ENCODE assay signal across 13 cellular contexts in the genomic region with DNA sequence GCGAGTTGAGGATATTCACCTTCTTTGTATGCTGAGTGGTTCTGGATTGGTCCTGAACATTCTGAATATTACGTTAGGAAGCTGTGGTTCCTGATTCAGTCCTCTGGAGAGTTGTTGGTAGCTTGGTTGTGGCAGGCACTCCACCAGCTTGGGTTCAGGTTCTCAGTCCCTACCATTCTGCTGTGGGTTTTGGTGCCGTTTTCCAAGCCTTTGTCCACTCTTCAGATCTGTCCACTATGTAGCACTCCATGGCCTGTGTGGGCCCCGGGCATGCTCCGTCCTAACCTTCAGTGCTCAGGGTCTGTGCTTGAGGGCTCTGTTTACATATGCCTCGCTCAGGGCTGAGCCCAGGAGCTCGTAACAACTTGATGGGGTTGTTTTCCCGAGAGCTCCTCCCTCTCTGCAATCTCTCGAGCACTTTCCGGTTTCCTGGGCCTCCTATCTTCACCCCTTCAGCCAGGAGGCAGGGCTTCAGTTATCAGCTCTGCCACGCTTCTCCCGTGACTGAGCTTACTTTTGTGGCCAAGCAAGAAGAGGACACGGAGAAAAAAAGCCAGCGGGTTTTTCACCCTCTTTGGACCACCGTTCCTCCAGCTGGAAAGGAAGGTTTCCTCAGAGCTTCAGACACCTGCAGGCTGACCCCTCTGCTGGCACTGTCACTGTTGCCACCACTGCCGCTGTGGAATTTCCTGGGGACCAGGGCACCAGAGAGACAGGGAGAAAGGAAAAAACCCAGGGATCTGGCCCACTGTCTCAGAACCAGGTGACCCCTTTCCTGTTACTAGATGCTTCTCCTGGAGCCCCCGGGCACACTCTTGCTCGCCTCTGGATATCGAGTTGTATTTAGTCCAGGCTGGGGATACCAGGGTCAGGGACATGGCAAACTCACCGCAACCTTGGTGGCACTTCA. TPM values are rescaled to one million over a fixed set of nuclear protein-coding genes. Genes with fewer than 3 reads are reported as not detected.
DNase-seq lines count a peak whose midpoint lies in the region; ATAC-seq and TF ChIP-seq lines count a peak whose summit lies in the region.
"Had no signal": no experiment of that assay in that cellular context is flagged by ENCODE, and none has a peak within 500 bp of the region (broad histone marks: within the 10 kb centered on the region; RNA-seq: fewer than 3 reads in every experiment).

No MANE protein-coding gene starts in this region.

- H3K27ac ChIP-seq in heart right ventricle, result no peak overlapping the region
- peak overlapping the region; percentile 78 for H3K27ac ChIP-seq in neutrophil
- H3K27ac ChIP-seq in A673 (ENCODE audit: low read depth, low read length, poor library complexity, severe bottlenecking), result no peak overlapping the region

- H3K36me3 ChIP-seq in heart right ventricle (peaks cover 0 to 8% (median 0%) of the 10 kb centered on the region in 9 donors), neutrophil (peaks cover 47% of the 10 kb centered on the region), A673 (ENCODE audit: insufficient read depth, low read length, poor library complexity, severe bottlenecking) (no peaks in the 10 kb centered on the region), MG63 (no peaks in the 10 kb centered on the region)
- H3K36me3 ChIP-seq: ovary had no signal

- H3K4me3 ChIP-seq in heart right ventricle (no peak overlapping the region), neutrophil (ENCODE audit: low read depth in 1 of 2, low read length in 1 of 2) (peak overlapping the region in 1 of 2 experiments; percentile 29), A673 (ENCODE audit: low read depth, low read length, poor library complexity, severe bottlenecking) (no peak overlapping the region), MG63 (no peak overlapping the region)
- H3K4me3 ChIP-seq: ovary had no signal

- intact Hi-C loops in heart right ventricle (cut with DNase I) (no loop called here), A673 (cut with micrococcal nuclease; ENCODE audit: unreplicated experiment) (no loop called here)

- H3K9me3 ChIP-seq in heart right ventricle (no peaks in the 10 kb centered on the region), neutrophil (no peaks in the 10 kb centered on the region), A673 (ENCODE audit: low read depth, low read length, poor library complexity, severe bottlenecking) (no peaks in the 10 kb centered on the region), MG63 (no peaks in the 10 kb centered on the region)
- H3K9me3 ChIP-seq: ovary had no signal

- TF ChIP-seq CTCF in heart right ventricle (IDR thresholded peaks at IDR 0.05) (no peak), neutrophil (IDR thresholded peaks at IDR 0.05) (no peak), A673 (conservative IDR thresholded peaks at IDR 0.05; ENCODE audit: low read depth, low read length) (no peak)

- POLR2A ChIA-PET in HEK293T (lab: Yijun Ruan, JAX), result interaction anchor here (0.8 to 1.3 kb wide), 3 partner anchors 10 to 19 kb away, joined by 3 to 10 read pairs (median 3); partner anchors contain the start of gene KIAA0513
- POLR2A ChIA-PET in A673 (lab: Charles Lee; ENCODE audit: low non-redundant PET), result no interaction called here

- DNase-seq in G401 (ENCODE audit: low spot score) (peak; percentile 49), UCSD-AML1 (lab: John Stamatoyannopoulos, UW; ENCODE audit: unreplicated experiment) (peak; percentile 60), heart right ventricle (no peak), HEK293T (ENCODE audit: extremely low spot score) (no peak), A673 (ENCODE audit: low spot score) (no peak), MG63 (no peak)
- DNase-seq: HFFc6; islet precursor cell; ovary; PC-3; stimulated activated naive CD4-positive, alpha-beta T cell treated with Interleukin-2 at 50 U/mL for 16 hours had no signal

- H3K27me3 ChIP-seq in heart right ventricle, result no peaks in the 10 kb centered on the region
- no peaks in the 10 kb centered on the region for H3K27me3 ChIP-seq in neutrophil
- no peaks in the 10 kb centered on the region for H3K27me3 ChIP-seq in A673 (replicated peaks; ENCODE audit: insufficient read depth, low read depth, low read length, poor library complexity)
- H3K27me3 ChIP-seq in MG63, result no peaks in the 10 kb centered on the region
- H3K27me3 ChIP-seq: ovary had no signal

- 58 to 67% methylated on average over 20 of the region's 20 CpGs for WGBS in heart right ventricle, 2 donors

- CTCF ChIA-PET in HEK293T (lab: Yijun Ruan, JAX) (interaction anchor here (1.2 kb wide), 1 partner anchor 9 kb away, joined by 5 read pairs; no protein-coding TSS in a partner anchor), A673 (lab: Charles Lee) (interaction anchor here (0.7 kb wide), 1 partner anchor 375 kb away, joined by 3 read pairs; no protein-coding TSS in a partner anchor)

- H3K4me1 ChIP-seq in heart right ventricle, result peaks cover 0 to 45% (median 15%) of the 10 kb centered on the region in 9 donors
- peaks cover 45 to 49% of the 10 kb centered on the region in 2 experiments for H3K4me1 ChIP-seq in neutrophil (ENCODE audit: control insufficient read depth in 1 of 2, insufficient read depth in 1 of 2, low read depth in 1 of 2, low read length in 1 of 2)
- peaks cover 6% of the 10 kb centered on the region for H3K4me1 ChIP-seq in A673 (ENCODE audit: insufficient read depth, low read length, poor library complexity, severe bottlenecking)

- no TSS peak for BruUV-seq in A673 (replicated peaks; lab: Mats Ljungman, UMichigan)

- peak in 6 of 8 donors; percentile 38 to 63 (median 54) for ATAC-seq in heart right ventricle
- ATAC-seq in HG02759 (IDR thresholded peaks at IDR 0.05; ENCODE audit: unreplicated experiment), result no peak
- ATAC-seq: PC-3 had no signal

- in situ Hi-C loops in G401 (cut with HindIII; ENCODE audit: low sequenced_read_pairs), result no loop called here

TF ChIP-seq in HEK293T, 16 proteins besides CTCF, POLR2A, EP300 and RAD21:
- TF ChIP-seq HDGF (IDR thresholded peaks at IDR 0.05; ENCODE audit: borderline replicate concordance) (no peak), FOXA1 (IDR thresholded peaks at IDR 0.05) (no peak), ELF4 (IDR thresholded peaks at IDR 0.05) (no peak), FOXK2 (IDR thresholded peaks at IDR 0.05) (no peak), NFRKB (IDR thresholded peaks at IDR 0.05) (no peak), LEF1 (IDR thresholded peaks at IDR 0.05; ENCODE audit: borderline replicate concordance) (no peak), L3MBTL2 (conservative IDR thresholded peaks at IDR 0.05) (no peak), ZNF384 (IDR thresholded peaks at IDR 0.05) (no peak), TARDBP (IDR thresholded peaks at IDR 0.05) (no peak), SUZ12 (IDR thresholded peaks at IDR 0.05) (no peak), BHLHE40 (IDR thresholded peaks at IDR 0.05; ENCODE audit: borderline replicate concordance) (no peak), CTBP1 (IDR thresholded peaks at IDR 0.05; ENCODE audit: borderline replicate concordance) (no peak), ARNT (IDR thresholded peaks at IDR 0.05) (no peak), SP1 (IDR thresholded peaks at IDR 0.05) (no peak), FOXM1 (IDR thresholded peaks at IDR 0.05; ENCODE audit: borderline replicate concordance) (no peak)
- TF ChIP-seq, protein P1, sequence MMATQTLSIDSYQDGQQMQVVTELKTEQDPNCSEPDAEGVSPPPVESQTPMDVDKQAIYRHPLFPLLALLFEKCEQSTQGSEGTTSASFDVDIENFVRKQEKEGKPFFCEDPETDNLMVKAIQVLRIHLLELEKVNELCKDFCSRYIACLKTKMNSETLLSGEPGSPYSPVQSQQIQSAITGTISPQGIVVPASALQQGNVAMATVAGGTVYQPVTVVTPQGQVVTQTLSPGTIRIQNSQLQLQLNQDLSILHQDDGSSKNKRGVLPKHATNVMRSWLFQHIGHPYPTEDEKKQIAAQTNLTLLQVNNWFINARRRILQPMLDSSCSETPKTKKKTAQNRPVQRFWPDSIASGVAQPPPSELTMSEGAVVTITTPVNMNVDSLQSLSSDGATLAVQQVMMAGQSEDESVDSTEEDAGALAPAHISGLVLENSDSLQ (IDR thresholded peaks at IDR 0.05), result no peak

RNA-seq across cellular contexts. Expression of gene KIAA0513, which starts 19.6 kb away (rescaled TPM):
- total RNA-seq in G401 (2014; rRNA removed; shearing (Covaris generic)), result 5.5 and 10.5 TPM in 2 replicates
- total RNA-seq in heart right ventricle, result 10 to 100 TPM in 2 of 10 donors, 1 to 10 TPM in 8; 5.9 to 10.9 (median 8.5) TPM
- 1 to 10 TPM; 2.4 to 3.1 TPM for polyA plus RNA-seq in heart right ventricle
- total RNA-seq in A673 (2021), result 2.8 and 2.9 TPM in 2 replicates
- 4.2 and 4.4 TPM in 2 replicates for total RNA-seq in MG63 (2014; rRNA removed; shearing (Covaris generic); ENCODE audit: low replicate concordance)

RNA-seq across cellular contexts. Expression of gene ZDHHC7, which starts 35.9 kb away (rescaled TPM):
- total RNA-seq in G401 (2014; rRNA removed; shearing (Covaris generic)), result 32.9 and 46.2 TPM in 2 replicates
- total RNA-seq in heart right ventricle (10 to 100 TPM; 36.2 to 55.5 (median 43.2) TPM), A673 (2021) (42.5 and 43.5 TPM in 2 replicates)
- polyA plus RNA-seq in heart right ventricle, result 10 to 100 TPM; 15.1 to 16.6 TPM
- total RNA-seq in MG63 (2014; rRNA removed; shearing (Covaris generic); ENCODE audit: low replicate concordance), result 27.6 and 32.5 TPM in 2 replicates

Comparison
In these comparisons a context has a peak if more than half of its experiments do, and no peak if none do; other contexts are left out.
1. DNase-seq: peak in G401 (single experiment) and UCSD-AML1 (single experiment); none in heart right ventricle (0 of 2), HEK293T (single experiment), A673 (single experiment) and MG63 (single experiment).